In the genomic region with DNA sequence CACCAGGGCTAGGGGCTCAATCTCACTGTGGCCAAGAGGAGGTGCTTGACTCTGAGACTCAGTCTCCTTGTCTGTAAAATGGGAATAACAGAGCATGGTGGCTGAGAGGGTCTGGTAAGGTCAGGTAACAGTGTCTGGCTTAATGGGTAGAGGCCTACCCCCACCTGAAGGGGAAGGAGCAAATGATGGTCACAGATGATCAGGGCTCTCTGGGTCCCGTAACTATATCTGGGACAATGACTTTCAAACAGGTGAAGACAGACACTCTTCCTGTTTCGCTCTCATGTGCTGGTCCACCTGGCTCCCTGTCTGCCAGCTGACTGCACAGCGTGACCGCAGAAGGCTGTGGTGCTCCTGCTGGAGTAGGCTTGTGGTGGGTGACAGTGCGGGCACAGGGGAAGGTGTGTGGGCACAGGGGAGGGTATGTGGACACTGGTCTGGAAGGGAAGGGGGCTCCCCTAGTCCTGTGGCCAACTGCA, we compare ENCODE assay signal across 11 cellular contexts. TPM values are rescaled to one million over a fixed set of nuclear protein-coding genes. Genes with fewer than 3 reads are reported as not detected.
DNase-seq lines count a peak whose midpoint lies in the region; ATAC-seq, FAIRE-seq and TF ChIP-seq lines count a peak whose summit lies in the region.
"Had no signal": no experiment of that assay in that cellular context is flagged by ENCODE, and none has a peak within 500 bp of the region (broad histone marks: within the 10 kb centered on the region; RNA-seq: fewer than 3 reads in every experiment).

No MANE protein-coding gene starts in this region.

- no peak overlapping the region for H2AFZ ChIP-seq in PC-9

- 82% methylated on average over 5 of the region's 5 CpGs; no CpG with 5 or more reads in 1 of the 2 donors for WGBS in testis, 2 donors
- 91 to 96% methylated on average over 5 of the region's 5 CpGs for WGBS in upper lobe of left lung, 2 donors

- peak; percentile 58 for ATAC-seq in HG03135 (IDR thresholded peaks at IDR 0.05; ENCODE audit: unreplicated experiment)
- ATAC-seq in esophagus mucosa: peak; percentile 3
- no peak for ATAC-seq in upper lobe of left lung (ENCODE audit: low FRiP score in 2 of 2)
- ATAC-seq: activated CD8-positive, alpha-beta T cell treated with anti-CD3 and anti-CD28 coated beads, Interleukin-2, amount 10 ng/mL, durations not matched to agents 7 days and 5 days had no signal

- peaks cover 46 to 58% (median 50%) of the 10 kb centered on the region in 11 experiments for H3K27me3 ChIP-seq in BLaER1 treated with 17β-estradiol and CSF1 and Interleukin-3, amounts not matched to agents 10 nM and 100 nM
- H3K27me3 ChIP-seq in testis (no peaks in the 10 kb centered on the region), PC-9 (ENCODE audit: insufficient read depth, low read depth) (peaks cover 21% of the 10 kb centered on the region), upper lobe of left lung (peaks cover 0 to 15% (median 0%) of the 10 kb centered on the region in 4 donors)

- intact Hi-C loops in testis (cut with DNase I; ENCODE audit: low total_unique reads) (no loop called here), PC-9 (cut with micrococcal nuclease; ENCODE audit: unreplicated experiment) (no loop called here)

- no peaks in the 10 kb centered on the region for H3K9me3 ChIP-seq in BLaER1 treated with 17β-estradiol and CSF1 and Interleukin-3, amounts not matched to agents 10 nM and 100 nM (replicated peaks in 1 of 11)
- no peaks in the 10 kb centered on the region for H3K9me3 ChIP-seq in testis
- no peaks in the 10 kb centered on the region for H3K9me3 ChIP-seq in PC-9 (ENCODE audit: insufficient read depth, low read depth)
- H3K9me3 ChIP-seq in upper lobe of left lung: no peaks in the 10 kb centered on the region

- CTCF ChIA-PET in PC-9 (lab: Charles Lee): no interaction called here

- H3F3A ChIP-seq in PC-9 (ENCODE audit: insufficient read depth, low read depth): peaks cover 21% of the 10 kb centered on the region; the same call in 1 of the 2 replicates

- TF ChIP-seq EP300 in upper lobe of left lung (IDR thresholded peaks at IDR 0.05): no peak

- no peaks in the 10 kb centered on the region for H3K79me2 ChIP-seq in PC-9 (ENCODE audit: low read depth)

- BruUV-seq in PC-9 (replicated peaks; lab: Mats Ljungman, UMichigan): no TSS peak

- POLR2A ChIA-PET in PC-9 (lab: Charles Lee; ENCODE audit: unreplicated experiment): interaction anchor here (0.5 kb wide), 1 partner anchor 1424 kb away, joined by 4 read pairs; no protein-coding TSS in a partner anchor

- H4K20me1 ChIP-seq in BLaER1 treated with 17β-estradiol and CSF1 and Interleukin-3, amounts not matched to agents 10 nM and 100 nM: peaks cover 0 to 45% (median 17%) of the 10 kb centered on the region in 11 experiments; a peak in 15 of 22 replicates
- H4K20me1 ChIP-seq in PC-9 (ENCODE audit: insufficient read depth): no peaks in the 10 kb centered on the region

- TF ChIP-seq POLR2A in testis (IDR thresholded peaks at IDR 0.05): no peak
- no peak for TF ChIP-seq POLR2A in upper lobe of left lung (IDR thresholded peaks at IDR 0.05)

- DNase-seq in GM19239 (ENCODE audit: insufficient read length, low spot score) (peak; percentile 59), testis (no peak), PC-9 (no peak), upper lobe of left lung (no peak), NCI-H446 treated with DMSO at 0.1 percent for 48 hours (lab: John Stamatoyannopoulos, UW) (no peak)
- DNase-seq: activated CD8-positive, alpha-beta T cell treated with anti-CD3 and anti-CD28 coated beads, Interleukin-2, amount 10 ng/mL, durations not matched to agents 7 days and 5 days; cerebellar nuclear complex; NCI-H524 treated with DMSO at 0.1 percent for 48 hours had no signal

- FAIRE-seq in GM19239 (lab: Jason Lieb, UNC): peak; percentile 99

- H3K9me2 ChIP-seq in PC-9 (ENCODE audit: insufficient read depth): no peaks in the 10 kb centered on the region

- peaks cover 21 to 57% (median 46%) of the 10 kb centered on the region in 10 experiments for H3K4me1 ChIP-seq in BLaER1 treated with 17β-estradiol and CSF1 and Interleukin-3, amounts not matched to agents 10 nM and 100 nM
- H3K4me1 ChIP-seq in testis: peaks cover 24% of the 10 kb centered on the region
- H3K4me1 ChIP-seq in PC-9 (replicated peaks; ENCODE audit: insufficient read depth): peaks cover 14% of the 10 kb centered on the region; the same call in 1 of the 2 replicates
- peaks cover 15 to 38% (median 22%) of the 10 kb centered on the region in 4 donors for H3K4me1 ChIP-seq in upper lobe of left lung

- H3K36me3 ChIP-seq in BLaER1 treated with 17β-estradiol and CSF1 and Interleukin-3, amounts not matched to agents 10 nM and 100 nM: no peaks in the 10 kb centered on the region
- H3K36me3 ChIP-seq in testis (ENCODE audit: low read depth, missing control alignments) (no peaks in the 10 kb centered on the region), PC-9 (ENCODE audit: low read depth) (no peaks in the 10 kb centered on the region), upper lobe of left lung (no peaks in the 10 kb centered on the region)

- H3K27ac ChIP-seq in BLaER1 treated with 17β-estradiol and CSF1 and Interleukin-3, amounts not matched to agents 10 nM and 100 nM: no peak overlapping the region
- H3K27ac ChIP-seq in testis (peak overlapping the region in 1 of 2 donors; percentile 24), PC-9 (no peak overlapping the region), upper lobe of left lung (no peak overlapping the region)

- peak overlapping the region in 1 of 11 experiments; percentile 29; a peak in 1 of 22 replicates for H3K9ac ChIP-seq in BLaER1 treated with 17β-estradiol and CSF1 and Interleukin-3, amounts not matched to agents 10 nM and 100 nM

- TF ChIP-seq CTCF in testis (IDR thresholded peaks at IDR 0.05): no peak
- no peak for TF ChIP-seq CTCF in PC-9 (conservative IDR thresholded peaks at IDR 0.05)
- TF ChIP-seq CTCF in upper lobe of left lung (IDR thresholded peaks at IDR 0.05): no peak

- H3K4me3 ChIP-seq in BLaER1 treated with 17β-estradiol and CSF1 and Interleukin-3, amounts not matched to agents 10 nM and 100 nM: no peak overlapping the region
- H3K4me3 ChIP-seq in testis: no peak overlapping the region
- no peak overlapping the region for H3K4me3 ChIP-seq in PC-9
- H3K4me3 ChIP-seq in upper lobe of left lung: no peak overlapping the region

- peak overlapping the region in 10 of 11 experiments; percentile 20 to 90 (median 78); a peak in 19 of 22 replicates for H3K4me2 ChIP-seq in BLaER1 treated with 17β-estradiol and CSF1 and Interleukin-3, amounts not matched to agents 10 nM and 100 nM
- H3K4me2 ChIP-seq in PC-9: no peak overlapping the region

RNA-seq across cellular contexts. Expression of gene A4GALT, which starts 4.0 kb away (rescaled TPM):
- total RNA-seq in esophagus mucosa: 14.3 TPM
- 10 to 100 TPM; 15.7 to 17.3 TPM for total RNA-seq in testis
- polyA plus RNA-seq in testis (ENCODE audit: insufficient read depth, low read depth, low replicate concordance): 13.5 TPM
- 17.1 and 19.3 TPM in 2 replicates for total RNA-seq in PC-9 (2021)
- 10 to 100 TPM in 5 of 6 donors, 1 to 10 TPM in 1; 7.7 to 30.0 (median 16.1) TPM for total RNA-seq in upper lobe of left lung

Comparison
In these comparisons a context has a peak if more than half of its experiments do, and no peak if none do; other contexts are left out.
1. ATAC-seq: peak in HG03135 (single experiment) and esophagus mucosa (single experiment); none in upper lobe of left lung (0 of 2).